1 cellular context compared by ENCODE assay signal in genomic region chr1:224408294-224408590, GRCh38.
TF ChIP-seq lines count a peak whose summit lies in the region.

No MANE protein-coding gene starts in this region.

TF ChIP-seq in HEK293, 187 proteins besides CTCF, POLR2A, EP300 and RAD21 (continued from another document):
- TF ChIP-seq, protein P1, sequence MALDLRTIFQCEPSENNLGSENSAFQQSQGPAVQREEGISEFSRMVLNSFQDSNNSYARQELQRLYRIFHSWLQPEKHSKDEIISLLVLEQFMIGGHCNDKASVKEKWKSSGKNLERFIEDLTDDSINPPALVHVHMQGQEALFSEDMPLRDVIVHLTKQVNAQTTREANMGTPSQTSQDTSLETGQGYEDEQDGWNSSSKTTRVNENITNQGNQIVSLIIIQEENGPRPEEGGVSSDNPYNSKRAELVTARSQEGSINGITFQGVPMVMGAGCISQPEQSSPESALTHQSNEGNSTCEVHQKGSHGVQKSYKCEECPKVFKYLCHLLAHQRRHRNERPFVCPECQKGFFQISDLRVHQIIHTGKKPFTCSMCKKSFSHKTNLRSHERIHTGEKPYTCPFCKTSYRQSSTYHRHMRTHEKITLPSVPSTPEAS (tag by site-specific recombination; IDR thresholded peaks at IDR 0.05): no peak
- TF ChIP-seq ZBTB7A (tag by site-specific recombination; IDR thresholded peaks at IDR 0.05; ENCODE audit: low read depth) (no peak), ZNF23 (tag by site-specific recombination; IDR thresholded peaks at IDR 0.05; ENCODE audit: borderline replicate concordance) (no peak), ZFP3 (tag by site-specific recombination; IDR thresholded peaks at IDR 0.05; ENCODE audit: low read depth) (no peak), ZNF677 (tag by site-specific recombination; IDR thresholded peaks at IDR 0.05) (no peak), ZNF560 (tag by site-specific recombination; IDR thresholded peaks at IDR 0.05; ENCODE audit: borderline replicate concordance) (no peak)
